In genomic region chr5:132451387-132451786, GRCh38 we compare ENCODE assay signal across 20 cellular contexts. TPM values are rescaled to one million over a fixed set of nuclear protein-coding genes. Genes with fewer than 3 reads are reported as not detected.
DNase-seq lines count a peak whose midpoint lies in the region; ATAC-seq and TF ChIP-seq lines count a peak whose summit lies in the region.
"Had no signal": no experiment of that assay in that cellular context is flagged by ENCODE, and none has a peak within 500 bp of the region (broad histone marks: within the 10 kb centered on the region; RNA-seq: fewer than 3 reads in every experiment).

No MANE protein-coding gene starts in this region.

- H3K36me3 Mint-ChIP-seq in GM23338 (ENCODE audit: low read depth) = no peaks in the 10 kb centered on the region
- H3K36me3 Mint-ChIP-seq in immature natural killer cell = peaks cover 60 to 70% (median 66%) of the 10 kb centered on the region in 3 donors

- H3K4me3 ChIP-seq in BLaER1 treated with 17β-estradiol and CSF1 and Interleukin-3, amounts not matched to agents 10 nM and 100 nM = no peak overlapping the region
- H3K4me3 ChIP-seq in GM23338 = no peak overlapping the region
- H3K4me3 ChIP-seq in RWPE2 (ENCODE audit: severe bottlenecking) = no peak overlapping the region
- H3K4me3 ChIP-seq: ascending aorta, heart left ventricle, pancreas had no signal

- peaks cover 42 to 79% (median 60%) of the 10 kb centered on the region in 10 experiments for H3K4me1 ChIP-seq in BLaER1 treated with 17β-estradiol and CSF1 and Interleukin-3, amounts not matched to agents 10 nM and 100 nM
- peaks cover 19% of the 10 kb centered on the region for H3K4me1 ChIP-seq in GM23338 (ENCODE audit: insufficient read depth)
- H3K4me1 ChIP-seq in RWPE2 (ENCODE audit: insufficient read depth, poor library complexity, severe bottlenecking) = peaks cover 25% of the 10 kb centered on the region

- no peaks in the 10 kb centered on the region for H3K27me3 ChIP-seq in BLaER1 treated with 17β-estradiol and CSF1 and Interleukin-3, amounts not matched to agents 10 nM and 100 nM
- H3K27me3 ChIP-seq in GM23338 (ENCODE audit: insufficient read depth) = no peaks in the 10 kb centered on the region
- no peaks in the 10 kb centered on the region for H3K27me3 ChIP-seq in RWPE2 (ENCODE audit: insufficient read depth, poor library complexity, severe bottlenecking)
- H3K27me3 ChIP-seq: ascending aorta, heart left ventricle, pancreas had no signal

- peaks cover 0 to 66% (median 35%) of the 10 kb centered on the region in 11 experiments; a peak in 16 of 22 replicates for H3K36me3 ChIP-seq in BLaER1 treated with 17β-estradiol and CSF1 and Interleukin-3, amounts not matched to agents 10 nM and 100 nM
- H3K36me3 ChIP-seq in GM23338 (ENCODE audit: insufficient read depth) (no peaks in the 10 kb centered on the region), RWPE2 (ENCODE audit: low read depth) (no peaks in the 10 kb centered on the region)
- H3K36me3 ChIP-seq: pancreas had no signal

- H3K27ac Mint-ChIP-seq in GM23338 = peak overlapping the region; percentile 17; the same call in 1 of the 2 replicates
- H3K27ac Mint-ChIP-seq in immature natural killer cell = peak overlapping the region; percentile 80 to 99 (median 89)
- H3K27ac Mint-ChIP-seq: activated naive CD4-positive, alpha-beta T cell treated with anti-CD3 and anti-CD28 coated beads for 36 hours; stimulated activated naive B cell treated with anti-CD40 and anti-IgM and Interleukin-4, amounts not matched to agents 10 μg/mL and 1 μg/mL and 100 μg/mL, for 72 hours had no signal

- peaks cover 0 to 7% (median 0%) of the 10 kb centered on the region in 11 experiments; a peak in 2 of 22 replicates for H3K9me3 ChIP-seq in BLaER1 treated with 17β-estradiol and CSF1 and Interleukin-3, amounts not matched to agents 10 nM and 100 nM (replicated peaks in 1 of 11)
- no peaks in the 10 kb centered on the region for H3K9me3 ChIP-seq in RWPE2 (ENCODE audit: severe bottlenecking)
- H3K9me3 ChIP-seq: ascending aorta, heart left ventricle, pancreas had no signal

- H3K27me3 Mint-ChIP-seq in GM23338 (ENCODE audit: insufficient read depth, low read depth, poor library complexity) (peaks cover 12% of the 10 kb centered on the region), immature natural killer cell (ENCODE audit: low read depth in 3 of 3) (peaks cover 0 to 18% (median 8%) of the 10 kb centered on the region in 3 donors)
- H3K27me3 Mint-ChIP-seq: stimulated activated naive B cell treated with anti-CD40 and anti-IgM and Interleukin-4, amounts not matched to agents 10 μg/mL and 1 μg/mL and 100 μg/mL, for 72 hours had no signal

- peak overlapping the region in 6 of 11 experiments; percentile 9 to 44 (median 33); a peak in 6 of 22 replicates for H3K27ac ChIP-seq in BLaER1 treated with 17β-estradiol and CSF1 and Interleukin-3, amounts not matched to agents 10 nM and 100 nM
- H3K27ac ChIP-seq in GM23338 (ENCODE audit: low read depth) = no peak overlapping the region
- H3K27ac ChIP-seq in RWPE2 (ENCODE audit: poor library complexity, severe bottlenecking) = peak overlapping the region; percentile 58
- H3K27ac ChIP-seq: ascending aorta, heart left ventricle, HL-60, pancreas had no signal

- peak; percentile 18; the same call in 2 of the 3 replicates for ATAC-seq in GM23338
- peak; percentile 73 for ATAC-seq in RWPE2 (ENCODE audit: low read depth)
- ATAC-seq in HG02798 (IDR thresholded peaks at IDR 0.05; ENCODE audit: poor library complexity, unreplicated experiment) = no peak
- no peak for ATAC-seq in GM19328 (IDR thresholded peaks at IDR 0.05; ENCODE audit: unreplicated experiment)
- ATAC-seq in HG03460 (IDR thresholded peaks at IDR 0.05; ENCODE audit: unreplicated experiment) = no peak
- ATAC-seq: heart left ventricle; pancreas; sciatic nerve; stimulated activated naive B cell treated with anti-CD40 and anti-IgM and Interleukin-4, amounts not matched to agents 10 μg/mL and 1 μg/mL and 100 μg/mL, for 72 hours had no signal

- no peaks in the 10 kb centered on the region for H3F3A ChIP-seq in GM23338 (replicated peaks; ENCODE audit: low read depth)

- H3K4me3 Mint-ChIP-seq in GM23338 (no peak overlapping the region), immature natural killer cell (no peak overlapping the region)
- H3K4me3 Mint-ChIP-seq: activated naive CD4-positive, alpha-beta T cell treated with anti-CD3 and anti-CD28 coated beads for 36 hours; stimulated activated naive B cell treated with anti-CD40 and anti-IgM and Interleukin-4, amounts not matched to agents 10 μg/mL and 1 μg/mL and 100 μg/mL, for 72 hours had no signal

- H3K4me2 ChIP-seq in BLaER1 treated with 17β-estradiol and CSF1 and Interleukin-3, amounts not matched to agents 10 nM and 100 nM = peak overlapping the region in 1 of 11 experiments; percentile 14; a peak in 1 of 22 replicates
- peak overlapping the region; percentile 4; the same call in 1 of the 2 replicates for H3K4me2 ChIP-seq in GM23338

- H3K4me1 Mint-ChIP-seq in GM23338 (peaks cover 36% of the 10 kb centered on the region), immature natural killer cell (peaks cover 93 to 98% of the 10 kb centered on the region in 2 donors)

- H3K9me3 Mint-ChIP-seq in GM23338 = no peaks in the 10 kb centered on the region
- no peaks in the 10 kb centered on the region for H3K9me3 Mint-ChIP-seq in immature natural killer cell
- H3K9me3 Mint-ChIP-seq: activated naive CD4-positive, alpha-beta T cell treated with anti-CD3 and anti-CD28 coated beads for 36 hours; stimulated activated naive B cell treated with anti-CD40 and anti-IgM and Interleukin-4, amounts not matched to agents 10 μg/mL and 1 μg/mL and 100 μg/mL, for 72 hours had no signal

- no peak for TF ChIP-seq CTCF in GM23338 (conservative IDR thresholded peaks at IDR 0.05; ENCODE audit: low read depth in 2 of 2)
- TF ChIP-seq CTCF in RWPE2 (IDR thresholded peaks at IDR 0.05; ENCODE audit: poor library complexity, severe bottlenecking) = no peak

- peak overlapping the region; percentile 66 for H2AFZ ChIP-seq in GM23338

- no peak overlapping the region for H3K9ac ChIP-seq in BLaER1 treated with 17β-estradiol and CSF1 and Interleukin-3, amounts not matched to agents 10 nM and 100 nM

- H3K79me2 ChIP-seq in GM23338 (replicated peaks; ENCODE audit: insufficient read depth) = no peaks in the 10 kb centered on the region

- H3K9me2 ChIP-seq in GM23338 (ENCODE audit: insufficient read depth) = peaks cover 2% of the 10 kb centered on the region; the same call in 1 of the 2 replicates

- DNase-seq in GM23338 (ENCODE audit: low spot score) (no peak), RWPE2 (ENCODE audit: low spot score) (no peak), immature natural killer cell (no peak), DMS153 (lab: John Stamatoyannopoulos, UW) (no peak)
- DNase-seq: activated CD4-positive, alpha-beta T cell treated with anti-CD3 and anti-CD28 coated beads for 48 hours; activated naive CD4-positive, alpha-beta T cell treated with anti-CD3 and anti-CD28 coated beads for 36 hours; GOT3; heart left ventricle; NCI-H1930; pancreas; RPMI8226; stimulated activated naive B cell treated with anti-CD40 and anti-IgM and Interleukin-4, amounts not matched to agents 10 μg/mL and 1 μg/mL and 100 μg/mL, for 72 hours; SW 1271 had no signal

- H4K20me1 ChIP-seq in BLaER1 treated with 17β-estradiol and CSF1 and Interleukin-3, amounts not matched to agents 10 nM and 100 nM = no peaks in the 10 kb centered on the region
- no peaks in the 10 kb centered on the region for H4K20me1 ChIP-seq in GM23338 (replicated peaks; ENCODE audit: insufficient read depth)

TF ChIP-seq in GM23338, 12 proteins besides CTCF, POLR2A, EP300 and RAD21 (continues in another document):
- TF ChIP-seq ETS1 (IDR thresholded peaks at IDR 0.05) (no peak), STAT1 (IDR thresholded peaks at IDR 0.05; ENCODE audit: unreplicated experiment) (no peak), NANOG (IDR thresholded peaks at IDR 0.05; ENCODE audit: borderline replicate concordance) (no peak), ZNF114 (CRISPR knock-in tag; IDR thresholded peaks at IDR 0.05) (no peak), JUNB (IDR thresholded peaks at IDR 0.05; ENCODE audit: unreplicated experiment) (no peak)

RNA-seq across cellular contexts. Expression of gene IRF1, which starts 39.2 kb away (rescaled TPM):
- 6.4 and 6.9 TPM in 2 replicates for total RNA-seq in GM23338 (2014; rRNA removed; shearing (Covaris generic))
- polyA plus RNA-seq in GM23338 (2016; fragmentation: Nextera tagmentation; extraction: Ambion mirVana) = 8.6 and 9.1 TPM in 2 replicates
- polyA plus RNA-seq in immature natural killer cell = 100 to 1,000 TPM; 349 to 460 (median 371) TPM

Comparison
In these comparisons a context has a peak if more than half of its experiments do, and no peak if none do; other contexts are left out.
1. ATAC-seq: peak in GM23338 (single experiment) and RWPE2 (single experiment); none in HG02798 (single experiment), GM19328 (single experiment) and HG03460 (single experiment).
2. RNA of gene IRF1, which starts 39.2 kb away (polyA plus RNA-seq): 349 to 460 TPM in immature natural killer cell; 8.6 to 9.1 TPM in GM23338; every median in the first group is over 10 times any median in the second.